Comparison of ENCODE assay signal across 9 cellular contexts in the genomic region with DNA sequence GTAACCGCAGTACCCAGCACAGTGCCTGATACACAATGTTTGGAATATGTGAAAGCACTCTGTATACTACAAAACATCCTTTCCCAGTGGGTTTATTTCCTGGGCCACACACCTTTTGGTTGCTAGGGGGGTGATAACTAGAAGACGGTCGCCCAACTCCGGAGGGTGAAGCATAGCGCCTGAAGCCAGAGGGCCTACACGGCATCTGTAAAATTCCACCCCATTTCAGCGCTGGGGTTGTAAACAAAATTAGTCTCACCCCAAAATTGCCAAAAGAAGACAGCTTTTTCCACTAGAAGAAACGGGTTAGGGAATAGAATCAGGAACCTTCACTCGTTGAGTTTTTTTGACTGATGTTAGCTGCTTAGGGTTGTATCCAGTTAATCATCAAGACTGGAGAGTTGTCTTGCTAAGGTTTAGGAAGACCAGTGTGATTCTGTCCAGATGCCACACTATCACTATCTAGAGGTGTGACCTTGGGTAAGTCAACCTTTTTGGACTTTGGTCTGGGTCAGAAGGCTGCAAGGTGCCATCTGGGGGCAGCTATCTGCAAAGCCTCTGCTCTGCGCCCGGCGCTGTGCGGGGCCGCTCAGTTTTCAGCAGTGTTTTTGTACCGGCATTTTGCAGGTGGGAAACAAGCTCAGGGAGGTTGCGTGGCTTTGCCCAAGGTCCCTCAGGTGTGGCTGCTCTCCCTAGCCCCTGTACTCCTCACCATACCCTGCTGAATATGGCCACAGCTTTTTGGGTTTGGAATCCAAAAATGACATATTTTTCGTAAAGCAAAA. TPM values are rescaled to one million over a fixed set of nuclear protein-coding genes. Genes with fewer than 3 reads are reported as not detected.
DNase-seq lines count a peak whose midpoint lies in the region; ATAC-seq and TF ChIP-seq lines count a peak whose summit lies in the region.
"Had no signal": no experiment of that assay in that cellular context is flagged by ENCODE, and none has a peak within 500 bp of the region (broad histone marks: within the 10 kb centered on the region; RNA-seq: fewer than 3 reads in every experiment).

No MANE protein-coding gene starts in this region.

- H3K4me2 ChIP-seq in HCT116 (ENCODE audit: low read length), result peak overlapping the region; percentile 97
- H3K4me2 ChIP-seq in smooth muscle cell, result peak overlapping the region; percentile 88

- H3K27me3 ChIP-seq in HCT116 (ENCODE audit: insufficient read depth, low read length) (no peaks in the 10 kb centered on the region), right atrium auricular region (no peaks in the 10 kb centered on the region), smooth muscle cell (ENCODE audit: low read depth) (no peaks in the 10 kb centered on the region)

- TF ChIP-seq CTCF in HCT116 (IDR thresholded peaks at IDR 0.05 in 2 of 3, conservative IDR thresholded peaks at IDR 0.05 in 1 of 3; ENCODE audit: borderline replicate concordance in 1 of 3, insufficient read depth in 1 of 3, low read depth in 2 of 3, low read length in 2 of 3) (no peak), right atrium auricular region (IDR thresholded peaks at IDR 0.05) (no peak), smooth muscle cell (IDR thresholded peaks at IDR 0.05; ENCODE audit: borderline replicate concordance, insufficient read depth, poor library complexity, severe bottlenecking) (no peak)
- no peak for TF ChIP-seq CTCF in activated CD8-positive, alpha-beta T cell treated with anti-CD3 and anti-CD28 coated beads for 36 hours (IDR thresholded peaks at IDR 0.05)

- H3K36me3 Mint-ChIP-seq in activated CD8-positive, alpha-beta T cell treated with anti-CD3 and anti-CD28 coated beads for 36 hours (ENCODE audit: low read depth), result peaks cover 2% of the 10 kb centered on the region

- no peak for DNase-seq in HCT116 (ENCODE audit: low read depth, low spot score)
- DNase-seq in activated CD8-positive, alpha-beta T cell treated with anti-CD3 and anti-CD28 coated beads for 36 hours, result no peak
- DNase-seq in right atrium auricular region (ENCODE audit: low spot score), result no peak
- DNase-seq in smooth muscle cell (lab: John Stamatoyannopoulos, UW; ENCODE audit: unreplicated experiment), result no peak
- no peak for DNase-seq in dermis blood vessel endothelial cell
- no peak for DNase-seq in superior temporal gyrus (ENCODE audit: extremely low spot score)
- no peak for DNase-seq in OCI-M2 (lab: John Stamatoyannopoulos, UW; ENCODE audit: unreplicated experiment)
- DNase-seq: SIG-M5 had no signal

- peak overlapping the region; percentile 88 for H3K4me3 Mint-ChIP-seq in activated CD8-positive, alpha-beta T cell treated with anti-CD3 and anti-CD28 coated beads for 36 hours

- no peak for TF ChIP-seq RAD21 in HCT116 (IDR thresholded peaks at IDR 0.05; ENCODE audit: low read depth)

- no peak for ATAC-seq in HCT116
- ATAC-seq in activated CD8-positive, alpha-beta T cell treated with anti-CD3 and anti-CD28 coated beads for 36 hours, result no peak
- no peak for ATAC-seq in HG03039 (IDR thresholded peaks at IDR 0.05; ENCODE audit: unreplicated experiment)

- H3K9me3 ChIP-seq in HCT116 (ENCODE audit: control insufficient read depth in 1 of 2, insufficient read depth in 1 of 2, low read depth in 1 of 2, low read length in 2 of 2), result no peaks in the 10 kb centered on the region
- no peaks in the 10 kb centered on the region for H3K9me3 ChIP-seq in right atrium auricular region
- H3K9me3 ChIP-seq in smooth muscle cell (replicated peaks; ENCODE audit: low read depth), result no peaks in the 10 kb centered on the region

- peaks cover 32 to 53% of the 10 kb centered on the region in 2 experiments for H3K4me1 ChIP-seq in HCT116 (ENCODE audit: control insufficient read depth in 1 of 2, insufficient read depth in 2 of 2, low read length in 2 of 2)
- H3K4me1 ChIP-seq in right atrium auricular region, result peaks cover 0 to 30% of the 10 kb centered on the region in 2 donors
- H3K4me1 ChIP-seq in smooth muscle cell (ENCODE audit: low read depth), result peaks cover 16% of the 10 kb centered on the region

- H3K9me2 ChIP-seq in HCT116 (ENCODE audit: insufficient read depth), result no peaks in the 10 kb centered on the region

- intact Hi-C loops in HCT116 (cut with micrococcal nuclease), result no loop called here
- intact Hi-C loops in activated CD8-positive, alpha-beta T cell treated with anti-CD3 and anti-CD28 coated beads for 36 hours (cut with micrococcal nuclease), result no loop called here

- WGBS in smooth muscle cell (ENCODE audit: low lambda C conversion rate), result 94% methylated on average over 17 of the region's 17 CpGs

- peaks cover 7% of the 10 kb centered on the region for H3F3A ChIP-seq in smooth muscle cell (ENCODE audit: low read depth)

- H3K27ac Mint-ChIP-seq in activated CD8-positive, alpha-beta T cell treated with anti-CD3 and anti-CD28 coated beads for 36 hours, result peak overlapping the region; percentile 88

- peaks cover 33% of the 10 kb centered on the region for H3K4me1 Mint-ChIP-seq in activated CD8-positive, alpha-beta T cell treated with anti-CD3 and anti-CD28 coated beads for 36 hours (ENCODE audit: low read depth)

- no peaks in the 10 kb centered on the region for H3K27me3 Mint-ChIP-seq in activated CD8-positive, alpha-beta T cell treated with anti-CD3 and anti-CD28 coated beads for 36 hours

- CTCF ChIA-PET in HCT116 (lab: Charles Lee), result no interaction called here
- CTCF ChIA-PET in activated CD8-positive, alpha-beta T cell treated with anti-CD3 and anti-CD28 coated beads for 36 hours (lab: Charles Lee), result interaction anchor here (0.7 to 1.8 kb wide), 7 partner anchors 16 to 274 kb away, joined by 3 to 5 read pairs (median 3); no protein-coding TSS in a partner anchor

- H3K27ac ChIP-seq in HCT116 (ENCODE audit: low read depth, low read length), result peak overlapping the region; percentile 3; the same call in 1 of the 2 replicates
- H3K27ac ChIP-seq in right atrium auricular region, result peak overlapping the region; percentile 95 to 98
- H3K27ac ChIP-seq in smooth muscle cell (ENCODE audit: low read depth), result peak overlapping the region; percentile 54

- POLR2A ChIA-PET in HCT116 (lab: Charles Lee), result no interaction called here
- POLR2A ChIA-PET in activated CD8-positive, alpha-beta T cell treated with anti-CD3 and anti-CD28 coated beads for 36 hours (lab: Charles Lee), result interaction anchor here (0.7 to 2.5 kb wide), 4 partner anchors 15 to 232 kb away, joined by 3 to 10 read pairs (median 5); partner anchors contain the start of genes CINP and TECPR2

- RAD21 ChIA-PET in HCT116 (lab: Charles Lee; ENCODE audit: low non-redundant PET in 1 of 2, low total read pairs in 2 of 2, uncharacterized antibody in 2 of 2, unreplicated experiment in 2 of 2), result no interaction called here

- TSS peak; percentile 72 for BruUV-seq in HCT116 (replicated peaks; lab: Mats Ljungman, UMichigan)

- H3K9ac ChIP-seq in HCT116 (ENCODE audit: low read length) (peak overlapping the region; percentile 93), smooth muscle cell (ENCODE audit: low read depth) (peak overlapping the region; percentile 93)

- TF ChIP-seq POLR2A in HCT116 (IDR thresholded peaks at IDR 0.05; ENCODE audit: borderline replicate concordance, extremely low read depth, insufficient read depth, insufficient read length), result no peak

- peaks cover 19% of the 10 kb centered on the region for H3K79me2 ChIP-seq in HCT116 (ENCODE audit: insufficient read depth, low read length)
- peaks cover 4% of the 10 kb centered on the region for H3K79me2 ChIP-seq in smooth muscle cell (ENCODE audit: low read depth)

- no peaks in the 10 kb centered on the region for H4K20me1 ChIP-seq in HCT116 (ENCODE audit: insufficient read depth)
- H4K20me1 ChIP-seq in smooth muscle cell (ENCODE audit: low read depth), result no peaks in the 10 kb centered on the region

- H3K4me3 ChIP-seq in HCT116 (replicated peaks in 1 of 2; ENCODE audit: low read depth in 1 of 2, low read length in 2 of 2) (peak overlapping the region; percentile 91 to 96), right atrium auricular region (peak overlapping the region in 1 of 2 donors; percentile 76), smooth muscle cell (peak overlapping the region; percentile 88)

- H3K36me3 ChIP-seq in HCT116 (ENCODE audit: control insufficient read depth in 1 of 2, insufficient read depth in 2 of 2, low read length in 2 of 2), result no peaks in the 10 kb centered on the region
- peaks cover 4% of the 10 kb centered on the region for H3K36me3 ChIP-seq in right atrium auricular region
- H3K36me3 ChIP-seq in smooth muscle cell (ENCODE audit: low read depth), result no peaks in the 10 kb centered on the region

- H2AFZ ChIP-seq in HCT116 (ENCODE audit: low read depth, low read length, poor library complexity, severe bottlenecking) (no peak overlapping the region), smooth muscle cell (ENCODE audit: low read depth) (peak overlapping the region; percentile 73)

- no peaks in the 10 kb centered on the region for H3K9me3 Mint-ChIP-seq in activated CD8-positive, alpha-beta T cell treated with anti-CD3 and anti-CD28 coated beads for 36 hours

TF ChIP-seq in HCT116, 20 proteins besides CTCF, POLR2A, EP300 and RAD21 (continues in another document):
- TF ChIP-seq EZH2phosphoT487 (IDR thresholded peaks at IDR 0.05; ENCODE audit: borderline replicate concordance), result no peak

RNA-seq across cellular contexts. Expression of gene ZNF839, which starts 1.3 kb away (rescaled TPM):
- 17.7 TPM for total RNA-seq in HCT116 (2021; ENCODE audit: unreplicated experiment)
- polyA plus RNA-seq in HCT116 (2012), result 7.8 and 11.2 TPM in 2 replicates
- 10 to 100 TPM; 16.7 to 18.6 TPM for total RNA-seq in activated CD8-positive, alpha-beta T cell treated with anti-CD3 and anti-CD28 coated beads for 36 hours
- total RNA-seq in right atrium auricular region, result 1 to 10 TPM; 6.4 to 7.8 TPM
- total RNA-seq in smooth muscle cell, result 5.2 and 13.1 TPM in 2 replicates
- 4.0 and 5.7 TPM in 2 replicates for polyA plus RNA-seq in smooth muscle cell
- total RNA-seq in dermis blood vessel endothelial cell, result 5.8 and 8.0 TPM in 2 replicates

RNA-seq across cellular contexts. Expression of gene MOK, which starts 15.9 kb away (rescaled TPM):
- 9.4 TPM for total RNA-seq in HCT116 (2021; ENCODE audit: unreplicated experiment)
- polyA plus RNA-seq in HCT116 (2012), result 5.7 and 7.0 TPM in 2 replicates
- 1 to 10 TPM; 6.2 to 6.6 TPM for total RNA-seq in activated CD8-positive, alpha-beta T cell treated with anti-CD3 and anti-CD28 coated beads for 36 hours
- total RNA-seq in right atrium auricular region, result 10 to 100 TPM; 10.1 to 22.9 TPM
- 4.7 and 8.2 TPM in 2 replicates for total RNA-seq in smooth muscle cell
- 6.4 and 9.0 TPM in 2 replicates for polyA plus RNA-seq in smooth muscle cell
- total RNA-seq in dermis blood vessel endothelial cell, result 2.7 and 3.9 TPM in 2 replicates

RNA-seq across cellular contexts. Expression of gene CINP, which starts 41.8 kb away (rescaled TPM):
- total RNA-seq in HCT116 (2021; ENCODE audit: unreplicated experiment) (49.1 TPM), right atrium auricular region (10 to 100 TPM; 25.0 to 31.3 TPM), smooth muscle cell (36.5 and 51.8 TPM in 2 replicates), dermis blood vessel endothelial cell (57.9 and 61.9 TPM in 2 replicates)
- 38.8 and 49.9 TPM in 2 replicates for polyA plus RNA-seq in HCT116 (2012)
- 10 to 100 TPM; 47.8 to 52.2 TPM for total RNA-seq in activated CD8-positive, alpha-beta T cell treated with anti-CD3 and anti-CD28 coated beads for 36 hours
- 34.9 and 43.6 TPM in 2 replicates for polyA plus RNA-seq in smooth muscle cell

RNA-seq across cellular contexts. Expression of gene TECPR2, which starts 41.9 kb away (rescaled TPM):
- total RNA-seq in HCT116 (2021; ENCODE audit: unreplicated experiment) (12.2 TPM), right atrium auricular region (10 to 100 TPM; 13.2 to 15.5 TPM), smooth muscle cell (11.8 and 12.2 TPM in 2 replicates), dermis blood vessel endothelial cell (14.6 and 25.4 TPM in 2 replicates)
- polyA plus RNA-seq in HCT116 (2012), result 3.8 and 4.4 TPM in 2 replicates
- total RNA-seq in activated CD8-positive, alpha-beta T cell treated with anti-CD3 and anti-CD28 coated beads for 36 hours, result 1 to 10 TPM; 4.7 to 5.0 TPM
- polyA plus RNA-seq in smooth muscle cell, result 8.5 and 11.0 TPM in 2 replicates

Comparison
In these comparisons a context has a peak if more than half of its experiments do, and no peak if none do; other contexts are left out.
1. H3K27ac ChIP-seq: peak in every context shown above with its lines; median percentile 96 in right atrium auricular region; 54 in smooth muscle cell; 3 in HCT116.